32 cellular contexts compared by ENCODE assay signal in genomic region chr7:133593561-133593960, GRCh38.
DNase-seq lines count a peak whose midpoint lies in the region; ATAC-seq, FAIRE-seq and TF ChIP-seq lines count a peak whose summit lies in the region.
"Had no signal": no experiment of that assay in that cellular context is flagged by ENCODE, and none has a peak within 500 bp of the region (broad histone marks: within the 10 kb centered on the region; RNA-seq: fewer than 3 reads in every experiment).

No MANE protein-coding gene starts in this region.

- no peaks in the 10 kb centered on the region for H3K36me3 ChIP-seq in HepG2 (replicated peaks in 1 of 2; ENCODE audit: control insufficient read depth in 1 of 2, insufficient read depth in 2 of 2, low read length in 2 of 2)
- no peaks in the 10 kb centered on the region for H3K36me3 ChIP-seq in right lobe of liver
- H3K36me3 ChIP-seq in K562 (ENCODE audit: control insufficient read depth, insufficient read depth, low read length) = no peaks in the 10 kb centered on the region
- H3K36me3 ChIP-seq in ascending aorta = no peaks in the 10 kb centered on the region
- H3K36me3 ChIP-seq: BE2C, BLaER1 had no signal

- POLR2A ChIA-PET in HepG2 (lab: Yijun Ruan, JAX) (no interaction called here), A549 (lab: Yijun Ruan, JAX) (no interaction called here), K562 (lab: Yijun Ruan, JAX) (interaction anchor here (0.6 to 0.9 kb wide), 2 partner anchors 10 to 472 kb away, joined by 3 read pairs; no protein-coding TSS in a partner anchor)

- H3K9me3 ChIP-seq in HepG2 (ENCODE audit: low read length) = no peaks in the 10 kb centered on the region
- no peaks in the 10 kb centered on the region for H3K9me3 ChIP-seq in right lobe of liver
- no peaks in the 10 kb centered on the region for H3K9me3 ChIP-seq in A549
- H3K9me3 ChIP-seq in K562 (replicated peaks; ENCODE audit: control insufficient read depth, insufficient read depth, low read depth, low read length) = no peaks in the 10 kb centered on the region
- H3K9me3 ChIP-seq in ascending aorta = no peaks in the 10 kb centered on the region
- H3K9me3 ChIP-seq: BE2C; BLaER1; BLaER1 treated with 17β-estradiol and CSF1 and Interleukin-3, amounts not matched to agents 10 nM and 100 nM; Caco-2 had no signal

- H3K9me1 ChIP-seq in K562 (ENCODE audit: control insufficient read depth, insufficient read depth, low read length) = no peaks in the 10 kb centered on the region

- DNase-seq in HepG2 (ENCODE audit: low spot score) (no peak), right lobe of liver (no peak), A549 (ENCODE audit: low read depth in 1 of 2, low spot score in 1 of 2) (no peak), K562 (ENCODE audit: extremely low read depth in 1 of 4, low spot score in 3 of 4) (no peak), ascending aorta (ENCODE audit: low spot score in 2 of 2) (no peak)
- DNase-seq: 8988T; ACHN; AML-193; BE2C; C1 segment of cervical spinal cord; Caco-2; Calu3; CD4-positive, alpha-beta memory T cell; CD4-positive, alpha-beta T cell; CD4-positive, CD25-positive, alpha-beta regulatory T cell; CD8-positive, alpha-beta memory T cell; CD8-positive, alpha-beta T cell; COR-L47; DMS 273 treated with DMSO at 0.1 percent for 48 hours; DMS153; DMS53; DMS79; DMS79 treated with DMSO at 0.1 percent for 48 hours; DND-41; EL had no signal

- H4K20me1 ChIP-seq in HepG2 (ENCODE audit: insufficient read depth, low read length) (no peaks in the 10 kb centered on the region), K562 (replicated peaks; ENCODE audit: control insufficient read depth, insufficient read depth, low read length) (no peaks in the 10 kb centered on the region)
- H4K20me1 ChIP-seq: BLaER1; BLaER1 treated with 17β-estradiol and CSF1 and Interleukin-3, amounts not matched to agents 10 nM and 100 nM had no signal

- TF ChIP-seq POLR2A in HepG2 (IDR thresholded peaks at IDR 0.05; ENCODE audit: insufficient read depth in 1 of 2, low read depth in 2 of 2, low read length in 2 of 2) (no peak), right lobe of liver (IDR thresholded peaks at IDR 0.05) (no peak), A549 (IDR thresholded peaks at IDR 0.05; ENCODE audit: low read length) (no peak), K562 (conservative IDR thresholded peaks at IDR 0.05) (no peak)

- H3K79me2 ChIP-seq in HepG2 (ENCODE audit: insufficient read depth, low read length) = no peaks in the 10 kb centered on the region
- H3K79me2 ChIP-seq in K562 (ENCODE audit: control insufficient read depth, insufficient read depth, low read length) = no peaks in the 10 kb centered on the region

- H3K27ac ChIP-seq in HepG2 (ENCODE audit: extremely low read length, insufficient read depth, low read length) = no peak overlapping the region
- no peak overlapping the region for H3K27ac ChIP-seq in right lobe of liver
- no peak overlapping the region for H3K27ac ChIP-seq in A549
- no peak overlapping the region for H3K27ac ChIP-seq in K562 (ENCODE audit: extremely low read depth, low read depth, low read length)
- no peak overlapping the region for H3K27ac ChIP-seq in ascending aorta
- H3K27ac ChIP-seq: 22Rv1; BLaER1; BLaER1 treated with 17β-estradiol and CSF1 and Interleukin-3, amounts not matched to agents 10 nM and 100 nM; C4-2B had no signal

- ATAC-seq in HepG2 (no peak), right lobe of liver (no peak), A549 (no peak), K562 (no peak), GM21723 (IDR thresholded peaks at IDR 0.05; ENCODE audit: unreplicated experiment) (no peak)
- ATAC-seq: CD8-positive, alpha-beta T cell had no signal

- TF ChIP-seq RAD21 in HepG2 (CRISPR knock-in tag; IDR thresholded peaks at IDR 0.05) (no peak), A549 (conservative IDR thresholded peaks at IDR 0.05 in 1 of 2, IDR thresholded peaks at IDR 0.05 in 1 of 2) (no peak), K562 (CRISPR knock-in tag; conservative IDR thresholded peaks at IDR 0.05 in 1 of 2, IDR thresholded peaks at IDR 0.05 in 1 of 2) (no peak)

- CTCF ChIA-PET in HepG2 (lab: Yijun Ruan, JAX; ENCODE audit: low intra/inter-chr PET ratio, low total read pairs) = no interaction called here
- CTCF ChIA-PET in A549 (lab: Yijun Ruan, JAX) = no interaction called here
- CTCF ChIA-PET in K562 (lab: Yijun Ruan, JAX; ENCODE audit: low intra/inter-chr PET ratio) = no interaction called here

- in situ Hi-C loops in HepG2 (cut with HindIII; ENCODE audit: extremely low pct_ligation_motif_present, low pct_unique_long_range_greater_than_20kb) (no loop called here), K562 (cut with MboI) (no loop called here)

- TF ChIP-seq CTCF in HepG2 (CRISPR knock-in tag; IDR thresholded peaks at IDR 0.05) (no peak), right lobe of liver (IDR thresholded peaks at IDR 0.05) (no peak), A549 (IDR thresholded peaks at IDR 0.05) (no peak), K562 (IDR thresholded peaks at IDR 0.05 in 2 of 3, conservative IDR thresholded peaks at IDR 0.05 in 1 of 3; ENCODE audit: insufficient read depth in 2 of 3, low read depth in 1 of 3, low read length in 3 of 3) (no peak), ascending aorta (IDR thresholded peaks at IDR 0.05) (no peak)

- H2AFZ ChIP-seq in HepG2 (ENCODE audit: low read length) (no peak overlapping the region), K562 (ENCODE audit: low read depth, low read length) (no peak overlapping the region)

- intact Hi-C loops in HepG2 (cut with micrococcal nuclease; ENCODE audit: unreplicated experiment) = no loop called here
- intact Hi-C loops in right lobe of liver (cut with DNase I) = no loop called here
- intact Hi-C loops in K562 (cut with micrococcal nuclease) = no loop called here
- intact Hi-C loops in ascending aorta (cut with DNase I) = no loop called here

- H3K4me2 ChIP-seq in HepG2 (ENCODE audit: low read depth, low read length) (no peak overlapping the region), A549 (no peak overlapping the region), K562 (ENCODE audit: insufficient read depth, low read length) (no peak overlapping the region)
- H3K4me2 ChIP-seq: BLaER1; BLaER1 treated with 17β-estradiol and CSF1 and Interleukin-3, amounts not matched to agents 10 nM and 100 nM had no signal

- BruUV-seq in HepG2 (replicated peaks; lab: Mats Ljungman, UMichigan) = no TSS peak
- BruUV-seq in K562 (replicated peaks; lab: Mats Ljungman, UMichigan) = no TSS peak

- FAIRE-seq in HepG2 (lab: Jason Lieb, UNC) (no peak), A549 (lab: Jason Lieb, UNC) (no peak), K562 (lab: Jason Lieb, UNC) (no peak)
- FAIRE-seq: A204.1, D721Med had no signal

- TF ChIP-seq EP300 in HepG2 (IDR thresholded peaks at IDR 0.05; ENCODE audit: low read depth in 2 of 2, low read length in 2 of 2) (no peak), HepG2 (CRISPR knock-in tag; IDR thresholded peaks at IDR 0.05; ENCODE audit: borderline replicate concordance) (no peak), A549 (IDR thresholded peaks at IDR 0.05) (no peak), K562 (IDR thresholded peaks at IDR 0.05; ENCODE audit: low read length) (no peak)

- no peaks in the 10 kb centered on the region for H3K27me3 ChIP-seq in HepG2 (ENCODE audit: control insufficient read depth in 1 of 2, insufficient read depth in 2 of 2, low read length in 2 of 2)
- H3K27me3 ChIP-seq in right lobe of liver = no peaks in the 10 kb centered on the region
- H3K27me3 ChIP-seq in K562 (ENCODE audit: control insufficient read depth in 2 of 2, insufficient read depth in 2 of 2, low read length in 2 of 2) = no peaks in the 10 kb centered on the region
- H3K27me3 ChIP-seq in ascending aorta = no peaks in the 10 kb centered on the region
- H3K27me3 ChIP-seq: BE2C; BLaER1; BLaER1 treated with 17β-estradiol and CSF1 and Interleukin-3, amounts not matched to agents 10 nM and 100 nM had no signal

- H3K4me3 ChIP-seq in HepG2 (replicated peaks in 1 of 3; ENCODE audit: insufficient read depth in 1 of 3, low read depth in 2 of 3, low read length in 3 of 3) (no peak overlapping the region), right lobe of liver (no peak overlapping the region), A549 (no peak overlapping the region), K562 (no peak overlapping the region), ascending aorta (no peak overlapping the region)
- H3K4me3 ChIP-seq: BLaER1; BLaER1 treated with 17β-estradiol and CSF1 and Interleukin-3, amounts not matched to agents 10 nM and 100 nM had no signal

- H3K9ac ChIP-seq in HepG2 (ENCODE audit: insufficient read depth, low read depth, low read length) (no peak overlapping the region), K562 (ENCODE audit: insufficient read depth in 1 of 2, low read depth in 2 of 2, low read length in 2 of 2) (no peak overlapping the region)
- H3K9ac ChIP-seq: BLaER1; BLaER1 treated with 17β-estradiol and CSF1 and Interleukin-3, amounts not matched to agents 10 nM and 100 nM had no signal

- H3K4me1 ChIP-seq in HepG2 (ENCODE audit: insufficient read depth, low read length) (no peaks in the 10 kb centered on the region), right lobe of liver (no peaks in the 10 kb centered on the region), A549 (no peaks in the 10 kb centered on the region), K562 (replicated peaks in 1 of 2; ENCODE audit: control insufficient read depth in 2 of 2, insufficient read depth in 2 of 2, low read length in 2 of 2) (no peaks in the 10 kb centered on the region), ascending aorta (no peaks in the 10 kb centered on the region)
- H3K4me1 ChIP-seq: BE2C; BLaER1; BLaER1 treated with 17β-estradiol and CSF1 and Interleukin-3, amounts not matched to agents 10 nM and 100 nM; Caco-2 had no signal

TF ChIP-seq in HepG2, 621 proteins besides CTCF, POLR2A, EP300 and RAD21:
- peak; percentile 22; the same call in 1 of the 2 replicates for TF ChIP-seq MAFF (IDR thresholded peaks at IDR 0.05; ENCODE audit: low read depth, low read length)
- peak; percentile 9 to 49; a peak in 2 of 4 replicates for TF ChIP-seq MAFK (conservative IDR thresholded peaks at IDR 0.05 in 1 of 2, IDR thresholded peaks at IDR 0.05 in 1 of 2; ENCODE audit: low read length in 2 of 2)
- TF ChIP-seq RCOR2 (CRISPR knock-in tag; IDR thresholded peaks at IDR 0.05) = no peak

TF ChIP-seq in A549, 52 proteins besides CTCF, POLR2A, EP300 and RAD21:
- TF ChIP-seq SREBF2 (IDR thresholded peaks at IDR 0.05) = no peak
- TF ChIP-seq ESRRA (IDR thresholded peaks at IDR 0.05; ENCODE audit: borderline replicate concordance, low read length) = no peak
- peak; percentile 58 for TF ChIP-seq MAFK (IDR thresholded peaks at IDR 0.05; ENCODE audit: partially characterized antibody)
- no peak for TF ChIP-seq FOXS1 (CRISPR knock-in tag; IDR thresholded peaks at IDR 0.05)
- TF ChIP-seq NPAS2 (CRISPR knock-in tag; IDR thresholded peaks at IDR 0.05; ENCODE audit: borderline replicate concordance) = no peak
- TF ChIP-seq NR3C1 (IDR thresholded peaks at IDR 0.05) = no peak

TF ChIP-seq in K562, 482 proteins besides CTCF, POLR2A, EP300 and RAD21 (continues in another document):
- peak; percentile 68 for TF ChIP-seq C11orf30 (IDR thresholded peaks at IDR 0.05; ENCODE audit: low read depth)

Comparison
In these comparisons a context has a peak if more than half of its experiments do, and no peak if none do; other contexts are left out.
1. Of the 241 proteins assayed by ChIP-seq in both HepG2 and K562: peak only in HepG2: MAFF and MAFK; only in K562: MAFG; in both: none; in neither: 238.